In genomic region chr18:72152935-72153334, GRCh38 we compare ENCODE assay signal across 35 cellular contexts.
"Had no signal": no experiment of that assay in that cellular context is flagged by ENCODE, and none has a peak within 500 bp of the region (broad histone marks: within the 10 kb centered on the region; RNA-seq: fewer than 3 reads in every experiment).

No MANE protein-coding gene starts in this region.

- H3K4me3 ChIP-seq: MG63 had no signal

- H3K27ac ChIP-seq: KMS-11 had no signal

- H3K4me2 ChIP-seq: KMS-11 had no signal

- H3K36me3 ChIP-seq: MG63 had no signal

- H3K9ac ChIP-seq: KMS-11 had no signal

- H3K27me3 ChIP-seq: MG63 had no signal

- H3K9me3 ChIP-seq: MG63 had no signal

- DNase-seq: Karpas-422, Kasumi-1, MG63, MM.1S, MV-4-11, NCI-H1048, NCI-H1092, NCI-H1092 treated with DMSO at 0.1 percent for 48 hours, NCI-H1105, NCI-H1105 treated with DMSO at 0.1 percent for 48 hours, NCI-H1417, NCI-H1417 treated with DMSO at 0.1 percent for 48 hours, NCI-H1436, NCI-H1436 treated with DMSO at 0.1 percent for 48 hours, NCI-H146, NCI-H1694, NCI-H1694 treated with DMSO at 0.1 percent for 48 hours, NCI-H187, NCI-H187 treated with DMSO at 0.1 percent for 48 hours, NCI-H1930, NCI-H2029, NCI-H2029 treated with DMSO at 0.1 percent for 48 hours, NCI-H2081, NCI-H2081 treated with DMSO at 0.1 percent for 48 hours, NCI-H2107, NCI-H2171, NCI-H2171 treated with DMSO at 0.1 percent for 48 hours, NCI-H2227 treated with DMSO at 0.1 percent for 48 hours, NCI-H226, NCI-H345, NCI-H446, NCI-H446 treated with DMSO at 0.1 percent for 48 hours, NCI-H510A, NCI-H510A treated with DMSO at 0.1 percent for 48 hours had no signal
